8 cellular contexts compared by ENCODE assay signal in the genomic region with DNA sequence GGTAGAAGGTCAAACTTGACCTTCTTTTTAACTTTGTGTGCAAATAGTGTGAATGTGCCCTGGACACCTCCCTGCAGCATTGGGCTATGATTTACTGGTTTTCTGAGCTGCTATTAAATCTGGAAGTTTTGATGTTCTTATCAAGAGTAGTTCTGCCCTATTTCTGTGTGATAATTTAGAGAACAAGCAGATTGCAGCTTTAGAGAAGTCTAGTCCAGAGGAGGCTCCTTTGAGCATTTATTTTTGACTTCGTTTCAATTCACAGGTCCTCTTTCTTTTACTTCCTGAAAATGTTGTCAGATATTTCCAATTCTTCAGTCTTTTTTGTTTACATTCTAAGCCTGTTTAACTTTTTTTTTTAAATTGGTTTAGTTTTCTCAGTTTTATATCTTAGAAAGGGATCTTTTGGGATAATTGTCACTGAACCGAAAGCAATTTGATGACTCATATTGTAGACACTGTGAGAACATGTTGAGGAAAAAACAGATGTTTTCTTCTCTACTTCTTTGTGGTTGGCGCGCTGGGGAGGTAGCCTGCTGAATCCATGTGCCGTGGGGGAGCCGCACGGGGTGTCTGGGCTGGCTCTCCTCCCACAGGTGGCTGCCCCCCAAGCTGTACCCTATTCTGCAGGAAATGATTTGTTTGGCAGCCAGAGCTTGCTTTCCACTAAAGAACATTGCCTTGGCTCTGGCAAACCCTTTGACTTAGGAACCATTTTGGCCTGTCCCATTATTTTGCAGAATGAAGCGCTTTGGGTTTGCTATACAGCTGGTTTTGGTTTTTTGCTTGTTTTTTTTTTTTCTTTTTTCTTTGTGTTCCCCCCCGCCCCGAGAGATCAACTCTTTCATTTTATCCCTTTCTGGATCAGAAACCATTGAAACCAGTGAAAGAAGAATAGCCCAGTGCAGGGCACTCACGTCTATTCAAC. TPM values are rescaled to one million over a fixed set of nuclear protein-coding genes. Genes with fewer than 3 reads are reported as not detected.
DNase-seq lines count a peak whose midpoint lies in the region; ATAC-seq, FAIRE-seq and TF ChIP-seq lines count a peak whose summit lies in the region.

No MANE protein-coding gene starts in this region.

- TF ChIP-seq EP300 in A549 (IDR thresholded peaks at IDR 0.05) = no peak

- H4K20me1 ChIP-seq in GM23248 (ENCODE audit: insufficient read depth) = no peaks in the 10 kb centered on the region

- POLR2A ChIA-PET in A549 (lab: Yijun Ruan, JAX) = interaction anchor here (0.7 kb wide), 1 partner anchor 992 kb away, joined by 7 read pairs; no protein-coding TSS in a partner anchor

- H3K36me3 ChIP-seq in GM23248 (ENCODE audit: low read depth) (no peaks in the 10 kb centered on the region), SJSA1 (0 out of 2 replicates have a peak, but pooled peaks cover 3% of the 10 kb centered on the region), vagina (no peaks in the 10 kb centered on the region)

- no peaks in the 10 kb centered on the region for H3K79me2 ChIP-seq in GM23248 (ENCODE audit: insufficient read depth)

- WGBS in A549 (ENCODE audit: missing lambda C conversion rate) = 41% methylated on average over 11 of the region's 11 CpGs
- WGBS in GM23248 (ENCODE audit: low coverage in 1 of 2, low lambda C conversion rate in 2 of 2, missing lambda C conversion rate in 2 of 2), 2 experiments = 11 to 14% methylated on average over 11 of the region's 11 CpGs

- DNase-seq in A549 (ENCODE audit: low read depth in 1 of 2, low spot score in 1 of 2) (peak; percentile 34 to 41), GM23248 (peak; percentile 86), SJSA1 (ENCODE audit: low read depth in 1 of 2, low spot score in 2 of 2) (peak; percentile 79 to 90), astrocyte of the hippocampus (ENCODE audit: low read depth, low spot score) (peak; percentile 83), midbrain (lab: John Stamatoyannopoulos, UW) (peak; percentile 23), vagina (ENCODE audit: extremely low spot score in 2 of 2) (no peak), NCI-H1048 (lab: John Stamatoyannopoulos, UW) (no peak)

- H3K4me1 ChIP-seq in A549 (peaks cover 16% of the 10 kb centered on the region; the same call in 2 of the 3 replicates), GM23248 (ENCODE audit: insufficient read depth) (peaks cover 12% of the 10 kb centered on the region), SJSA1 (replicated peaks) (peaks cover 55% of the 10 kb centered on the region), vagina (peaks cover 22% of the 10 kb centered on the region)

- TF ChIP-seq POLR2A in A549 (IDR thresholded peaks at IDR 0.05; ENCODE audit: low read length) = no peak
- no peak for TF ChIP-seq POLR2A in vagina (IDR thresholded peaks at IDR 0.05)

- H3K9me3 ChIP-seq in A549 (no peaks in the 10 kb centered on the region), GM23248 (ENCODE audit: low read depth) (no peaks in the 10 kb centered on the region), SJSA1 (replicated peaks) (no peaks in the 10 kb centered on the region), vagina (no peaks in the 10 kb centered on the region)

- intact Hi-C loops in vagina (cut with DNase I) = no loop called here

- H3K4me3 ChIP-seq in A549 = no peak overlapping the region
- peak overlapping the region; percentile 55 for H3K4me3 ChIP-seq in GM23248
- no peak overlapping the region for H3K4me3 ChIP-seq in SJSA1
- H3K4me3 ChIP-seq in vagina = peak overlapping the region in 1 of 2 donors; percentile 18

- TF ChIP-seq RAD21 in A549 (conservative IDR thresholded peaks at IDR 0.05 in 1 of 2, IDR thresholded peaks at IDR 0.05 in 1 of 2) = no peak

- no peak for FAIRE-seq in A549 (lab: Jason Lieb, UNC)

- peaks cover 15% of the 10 kb centered on the region for H3F3A ChIP-seq in GM23248 (ENCODE audit: insufficient read depth)

- peak overlapping the region; percentile 52 for H3K9ac ChIP-seq in GM23248

- in situ Hi-C loops in GM23248 (cut with MboI) = no loop called here

- CTCF ChIA-PET in A549 (lab: Yijun Ruan, JAX) = interaction anchor here (0.7 to 2.6 kb wide), 7 partner anchors 10 to 275 kb away, joined by 3 to 12 read pairs (median 5); partner anchors contain the start of gene MGAT5B

- ATAC-seq in A549 (peak; percentile 56 to 63; a peak in 4 of 6 replicates), HG02870 (IDR thresholded peaks at IDR 0.05; ENCODE audit: unreplicated experiment) (no peak)

- H2AFZ ChIP-seq in GM23248 = peak overlapping the region; percentile 17; the same call in 1 of the 2 replicates

- TF ChIP-seq CTCF in A549 (IDR thresholded peaks at IDR 0.05) (no peak), vagina (IDR thresholded peaks at IDR 0.05) (no peak)

- no peaks in the 10 kb centered on the region for H3K9me2 ChIP-seq in GM23248 (ENCODE audit: insufficient read depth)

- H3K27me3 ChIP-seq in GM23248 (replicated peaks; ENCODE audit: insufficient read depth) (no peaks in the 10 kb centered on the region), SJSA1 (replicated peaks) (no peaks in the 10 kb centered on the region), vagina (no peaks in the 10 kb centered on the region)

- H3K27ac ChIP-seq in A549 (peak overlapping the region in 1 of 2 experiments; percentile 72; a peak in 3 of 6 replicates), GM23248 (peak overlapping the region; percentile 37), SJSA1 (peak overlapping the region; percentile 43), vagina (peak overlapping the region; percentile 31)

- H3K4me2 ChIP-seq in A549 (peak overlapping the region; percentile 63), GM23248 (ENCODE audit: unreplicated experiment) (peak overlapping the region; percentile 72)

TF ChIP-seq in A549, 52 proteins besides CTCF, POLR2A, EP300 and RAD21 (continues in another document):
- TF ChIP-seq JUNB (IDR thresholded peaks at IDR 0.05) (0 out of 2 replicates have a peak, but pooled peaks have one; percentile 7), SMC3 (IDR thresholded peaks at IDR 0.05) (no peak), USF2 (IDR thresholded peaks at IDR 0.05) (no peak), ZC3H11A (IDR thresholded peaks at IDR 0.05) (no peak), NFE2L2 (conservative IDR thresholded peaks at IDR 0.05; ENCODE audit: low read length) (no peak), SREBF2 (IDR thresholded peaks at IDR 0.05) (no peak), CHD2 (IDR thresholded peaks at IDR 0.05; ENCODE audit: low read length, partially characterized antibody) (no peak), GATA3 (IDR thresholded peaks at IDR 0.05; ENCODE audit: borderline replicate concordance) (peak; percentile 44; the same call in 1 of the 2 replicates), FOSL2 (IDR thresholded peaks at IDR 0.05) (peak; percentile 64; the same call in 1 of the 2 replicates), FOSL2 (CRISPR knock-in tag; IDR thresholded peaks at IDR 0.05) (peak; percentile 87), CBX8 (IDR thresholded peaks at IDR 0.05) (no peak)
- TF ChIP-seq, protein P1, sequence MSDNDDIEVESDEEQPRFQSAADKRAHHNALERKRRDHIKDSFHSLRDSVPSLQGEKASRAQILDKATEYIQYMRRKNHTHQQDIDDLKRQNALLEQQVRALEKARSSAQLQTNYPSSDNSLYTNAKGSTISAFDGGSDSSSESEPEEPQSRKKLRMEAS (IDR thresholded peaks at IDR 0.05) = 0 out of 2 replicates have a peak, but pooled peaks have one; percentile 43
- TF ChIP-seq, protein P2, sequence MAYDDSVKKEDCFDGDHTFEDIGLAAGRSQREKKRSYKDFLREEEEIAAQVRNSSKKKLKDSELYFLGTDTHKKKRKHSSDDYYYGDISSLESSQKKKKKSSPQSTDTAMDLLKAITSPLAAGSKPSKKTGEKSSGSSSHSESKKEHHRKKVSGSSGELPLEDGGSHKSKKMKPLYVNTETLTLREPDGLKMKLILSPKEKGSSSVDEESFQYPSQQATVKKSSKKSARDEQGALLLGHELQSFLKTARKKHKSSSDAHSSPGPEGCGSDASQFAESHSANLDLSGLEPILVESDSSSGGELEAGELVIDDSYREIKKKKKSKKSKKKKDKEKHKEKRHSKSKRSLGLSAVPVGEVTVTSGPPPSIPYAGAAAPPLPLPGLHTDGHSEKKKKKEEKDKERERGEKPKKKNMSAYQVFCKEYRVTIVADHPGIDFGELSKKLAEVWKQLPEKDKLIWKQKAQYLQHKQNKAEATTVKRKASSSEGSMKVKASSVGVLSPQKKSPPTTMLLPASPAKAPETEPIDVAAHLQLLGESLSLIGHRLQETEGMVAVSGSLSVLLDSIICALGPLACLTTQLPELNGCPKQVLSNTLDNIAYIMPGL (CRISPR knock-in tag; IDR thresholded peaks at IDR 0.05; ENCODE audit: borderline replicate concordance) = no peak

RNA-seq across cellular contexts. Expression of gene MFSD11, which starts 53.4 kb away (rescaled TPM):
- 26.0 and 30.0 TPM in 2 replicates for polyA plus RNA-seq in A549 (2011; rRNA removed)
- 11.3 and 13.8 TPM in 2 replicates for polyA plus RNA-seq in A549 (2012; cell fraction: cytosol; rRNA removed)
- polyA plus RNA-seq in A549 (2012; cell fraction: nucleus; rRNA removed) = 22.0 and 27.9 TPM in 2 replicates
- polyA plus RNA-seq in A549 (2017; fragmentation: RNase III; extraction: RNeasy Plus Mini Kit Qiagen cat#74134 plus additional on column Dnase treatment) = 17.4 to 18.2 TPM (median 17.5 TPM) in 3 replicates
- 19.6 and 24.8 TPM in 2 replicates for polyA minus RNA-seq in A549 (2011; rRNA and poly(A)+ RNA removed)
- 29.8 and 30.6 TPM in 2 replicates for total RNA-seq in GM23248 (2014; rRNA removed; shearing (Covaris generic))
- polyA plus RNA-seq in GM23248 (2016; fragmentation: Nextera tagmentation; extraction: Ambion mirVana) = 24.2 TPM in 2 replicates
- total RNA-seq in SJSA1 (2014; rRNA removed; shearing (Covaris generic)) = 21.5 and 37.3 TPM in 2 replicates
- total RNA-seq in vagina = 24.1 TPM

RNA-seq across cellular contexts. Expression of gene SRSF2, which starts 54.2 kb away (rescaled TPM):
- polyA plus RNA-seq in A549 (2011; rRNA removed) (348 and 412 TPM in 2 replicates), A549 (2017; fragmentation: RNase III; extraction: RNeasy Plus Mini Kit Qiagen cat#74134 plus additional on column Dnase treatment) (338 to 342 TPM (median 340 TPM) in 3 replicates), GM23248 (2016; fragmentation: Nextera tagmentation; extraction: Ambion mirVana) (116 and 123 TPM in 2 replicates)
- 457 and 705 TPM in 2 replicates for polyA plus RNA-seq in A549 (2012; cell fraction: cytosol; rRNA removed)
- 1,115 and 2,236 TPM in 2 replicates for polyA plus RNA-seq in A549 (2012; cell fraction: nucleus; rRNA removed)
- 111 and 119 TPM in 2 replicates for polyA minus RNA-seq in A549 (2011; rRNA and poly(A)+ RNA removed)
- 147 and 165 TPM in 2 replicates for total RNA-seq in GM23248 (2014; rRNA removed; shearing (Covaris generic))
- total RNA-seq in SJSA1 (2014; rRNA removed; shearing (Covaris generic)) = 376 and 384 TPM in 2 replicates
- total RNA-seq in vagina = 413 TPM

Comparison
In these comparisons a context has a peak if more than half of its experiments do, and no peak if none do; other contexts are left out.
1. DNase-seq: peak in A549 (2 of 2), GM23248 (single experiment), SJSA1 (2 of 2), astrocyte of the hippocampus (single experiment) and midbrain (single experiment); none in vagina (0 of 2) and NCI-H1048 (single experiment).